Comparison of ENCODE assay signal across 21 cellular contexts in genomic region chr1:220156620-220157146, GRCh38.
DNase-seq lines count a peak whose midpoint lies in the region; ATAC-seq and TF ChIP-seq lines count a peak whose summit lies in the region.
"Had no signal": no experiment of that assay in that cellular context is flagged by ENCODE, and none has a peak within 500 bp of the region (broad histone marks: within the 10 kb centered on the region; RNA-seq: fewer than 3 reads in every experiment).

No MANE protein-coding gene starts in this region.

- POLR2A ChIA-PET in activated CD4-positive, alpha-beta T cell treated with anti-CD3 and anti-CD28 coated beads, Interleukin-2, amount 10 ng/mL, durations not matched to agents 7 days and 5 days (lab: Charles Lee), result no interaction called here

- H3K27me3 Mint-ChIP-seq in activated CD4-positive, alpha-beta T cell treated with anti-CD3 and anti-CD28 coated beads, Interleukin-2, amount 10 ng/mL, durations not matched to agents 7 days and 5 days, result no peaks in the 10 kb centered on the region
- no peaks in the 10 kb centered on the region for H3K27me3 Mint-ChIP-seq in H9 (ENCODE audit: low read depth)
- H3K27me3 Mint-ChIP-seq in activated T-helper 2 cell treated with anti-CD3 and anti-CD28 coated beads, Interferon-gamma antibody, Interleukin-2, Interleukin-4, amounts not matched to agents 10 μg/mL and 5 μg/mL and 100 μg/mL, durations not matched to agents 14 hours and 24 hours and 36 hours (ENCODE audit: low read depth), result no peaks in the 10 kb centered on the region
- no peaks in the 10 kb centered on the region for H3K27me3 Mint-ChIP-seq in natural killer cell (ENCODE audit: low read depth in 2 of 2)
- H3K27me3 Mint-ChIP-seq: B cell had no signal

- no peak overlapping the region for H3K9ac ChIP-seq in H9 (ENCODE audit: extremely low read depth, insufficient read length, low read length)

- H3K4me1 Mint-ChIP-seq in activated CD4-positive, alpha-beta T cell treated with anti-CD3 and anti-CD28 coated beads, Interleukin-2, amount 10 ng/mL, durations not matched to agents 7 days and 5 days, result peaks cover 18% of the 10 kb centered on the region
- H3K4me1 Mint-ChIP-seq in H9, result 0 out of 4 replicates have a peak, but pooled peaks cover 0 to 3% of the 10 kb centered on the region in 2 experiments
- H3K4me1 Mint-ChIP-seq in activated T-helper 2 cell treated with anti-CD3 and anti-CD28 coated beads, Interferon-gamma antibody, Interleukin-2, Interleukin-4, amounts not matched to agents 10 μg/mL and 5 μg/mL and 100 μg/mL, durations not matched to agents 14 hours and 24 hours and 36 hours (ENCODE audit: low read depth), result peaks cover 36% of the 10 kb centered on the region
- peaks cover 9 to 16% of the 10 kb centered on the region in 2 donors for H3K4me1 Mint-ChIP-seq in natural killer cell
- H3K4me1 Mint-ChIP-seq: B cell had no signal

- no peak overlapping the region for H2BK12ac ChIP-seq in H9 (ENCODE audit: insufficient read length, low read depth, low read length)

- H2AK5ac ChIP-seq in H9 (ENCODE audit: insufficient read length, low read length), result no peak overlapping the region

- no peak overlapping the region for H2BK120ac ChIP-seq in H9 (ENCODE audit: low read depth, low read length, poor library complexity, severe bottlenecking)

- H4K20me1 ChIP-seq in H9 (ENCODE audit: control insufficient read depth, insufficient read depth, insufficient read length), result no peaks in the 10 kb centered on the region

- no peaks in the 10 kb centered on the region for H3K79me1 ChIP-seq in H9 (ENCODE audit: insufficient read depth, low read depth, low read length, poor library complexity, severe bottlenecking)

- H3K23ac ChIP-seq in H9 (ENCODE audit: insufficient read length, low read depth, low read length), result no peak overlapping the region

- peaks cover 59% of the 10 kb centered on the region for H3K36me3 Mint-ChIP-seq in activated CD4-positive, alpha-beta T cell treated with anti-CD3 and anti-CD28 coated beads, Interleukin-2, amount 10 ng/mL, durations not matched to agents 7 days and 5 days (ENCODE audit: low read depth)
- H3K36me3 Mint-ChIP-seq in H9 (ENCODE audit: insufficient read depth in 1 of 3, low read depth in 3 of 3) (peaks cover 22 to 66% (median 51%) of the 10 kb centered on the region in 3 experiments; a peak in 6 of 7 replicates), natural killer cell (peaks cover 17% of the 10 kb centered on the region)
- H3K36me3 Mint-ChIP-seq in activated T-helper 2 cell treated with anti-CD3 and anti-CD28 coated beads, Interferon-gamma antibody, Interleukin-2, Interleukin-4, amounts not matched to agents 10 μg/mL and 5 μg/mL and 100 μg/mL, durations not matched to agents 14 hours and 24 hours and 36 hours (ENCODE audit: low read depth), result peaks cover 70% of the 10 kb centered on the region

- H3K14ac ChIP-seq in H9 (ENCODE audit: insufficient read depth, low read length), result no peak overlapping the region

- H3K27me3 ChIP-seq in H9 (ENCODE audit: insufficient read depth, low read length), result no peaks in the 10 kb centered on the region
- H3K27me3 ChIP-seq: dorsolateral prefrontal cortex, Peyer's patch, upper lobe of right lung had no signal

- H3K27ac Mint-ChIP-seq in activated CD4-positive, alpha-beta T cell treated with anti-CD3 and anti-CD28 coated beads, Interleukin-2, amount 10 ng/mL, durations not matched to agents 7 days and 5 days, result peak overlapping the region; percentile 16
- H3K27ac Mint-ChIP-seq in H9 (peak overlapping the region in 2 of 3 experiments; percentile 12 to 52; a peak in 1 of 7 replicates), natural killer cell (peak overlapping the region; percentile 0 to 19)
- H3K27ac Mint-ChIP-seq in activated T-helper 2 cell treated with anti-CD3 and anti-CD28 coated beads, Interferon-gamma antibody, Interleukin-2, Interleukin-4, amounts not matched to agents 10 μg/mL and 5 μg/mL and 100 μg/mL, durations not matched to agents 14 hours and 24 hours and 36 hours, result peak overlapping the region; percentile 61
- H3K27ac Mint-ChIP-seq: B cell had no signal

- no peak overlapping the region for H2BK15ac ChIP-seq in H9 (ENCODE audit: low read depth, low read length)

- no peak for ATAC-seq in natural killer cell
- ATAC-seq: upper lobe of right lung had no signal

- no peaks in the 10 kb centered on the region for H3K23me2 ChIP-seq in H9 (ENCODE audit: insufficient read length, low read depth, low read length, poor library complexity, severe bottlenecking)

- no peaks in the 10 kb centered on the region for H3K4me1 ChIP-seq in H9 (ENCODE audit: insufficient read depth, low read length)
- H3K4me1 ChIP-seq: upper lobe of right lung had no signal

- DNase-seq in activated CD4-positive, alpha-beta T cell treated with anti-CD3 and anti-CD28 coated beads, Interleukin-2, amount 10 ng/mL, durations not matched to agents 7 days and 5 days, result no peak
- no peak for DNase-seq in activated CD4-positive, alpha-beta T cell treated with anti-CD3 and anti-CD28 coated beads, Interleukin-2, amount 50 U/mL, for 1 hour
- DNase-seq in H9 (no peak), natural killer cell (no peak), GOT3 (lab: John Stamatoyannopoulos, UW) (no peak), UCSD-AML1 (lab: John Stamatoyannopoulos, UW; ENCODE audit: unreplicated experiment) (no peak), DMS79 treated with DMSO at 0.1 percent for 48 hours (lab: John Stamatoyannopoulos, UW) (no peak)
- no peak for DNase-seq in activated T-helper 2 cell treated with anti-CD3 and anti-CD28 coated beads, Interferon-gamma antibody, Interleukin-2, Interleukin-4, amounts not matched to agents 10 μg/mL and 5 μg/mL and 100 μg/mL, durations not matched to agents 14 hours and 24 hours and 36 hours (ENCODE audit: low spot score)
- DNase-seq: Calu3, dorsolateral prefrontal cortex, glutamatergic neuron, NCI-H1694 treated with DMSO at 0.1 percent for 48 hours, NCI-H2171 treated with DMSO at 0.1 percent for 48 hours, NCI-H524 treated with DMSO at 0.1 percent for 48 hours, Peyer's patch, SIG-M5, upper lobe of right lung had no signal

- H3T11ph ChIP-seq in H9 (ENCODE audit: low read length), result no peak overlapping the region

- no peak overlapping the region for H4K5ac ChIP-seq in H9 (ENCODE audit: insufficient read length, low read depth, low read length)

- H3K79me2 ChIP-seq in H9 (ENCODE audit: insufficient read depth, low read length), result no peaks in the 10 kb centered on the region

- H2AFZ ChIP-seq in H9 (ENCODE audit: low read length), result no peak overlapping the region

- no peak overlapping the region for H3K56ac ChIP-seq in H9 (ENCODE audit: insufficient read length, low read depth, low read length)

- CTCF ChIA-PET in activated CD4-positive, alpha-beta T cell treated with anti-CD3 and anti-CD28 coated beads, Interleukin-2, amount 10 ng/mL, durations not matched to agents 7 days and 5 days (lab: Charles Lee), result interaction anchor here (0.8 kb wide), 1 partner anchor 14 kb away, joined by 3 read pairs; no protein-coding TSS in a partner anchor

- H3K4me2 ChIP-seq in H9 (ENCODE audit: insufficient read depth, insufficient read length, low read length), result no peak overlapping the region

- no peak overlapping the region for H4K91ac ChIP-seq in H9 (ENCODE audit: insufficient read length, low read depth, low read length)

- TF ChIP-seq CTCF in H9 (conservative IDR thresholded peaks at IDR 0.05) (no peak), natural killer cell (IDR thresholded peaks at IDR 0.05) (no peak)

- no peak overlapping the region for H2BK5ac ChIP-seq in H9 (ENCODE audit: insufficient read length, low read length)

- no peak overlapping the region for H3K27ac ChIP-seq in H9 (ENCODE audit: insufficient read length, low read depth, low read length)
- H3K27ac ChIP-seq: dorsolateral prefrontal cortex, HL-60, upper lobe of right lung had no signal

- H3K4ac ChIP-seq in H9 (ENCODE audit: low read depth, low read length), result no peak overlapping the region

- H3K4me3 Mint-ChIP-seq in activated CD4-positive, alpha-beta T cell treated with anti-CD3 and anti-CD28 coated beads, Interleukin-2, amount 10 ng/mL, durations not matched to agents 7 days and 5 days, result no peak overlapping the region
- H3K4me3 Mint-ChIP-seq in H9 (no peak overlapping the region), natural killer cell (no peak overlapping the region)
- no peak overlapping the region for H3K4me3 Mint-ChIP-seq in activated T-helper 2 cell treated with anti-CD3 and anti-CD28 coated beads, Interferon-gamma antibody, Interleukin-2, Interleukin-4, amounts not matched to agents 10 μg/mL and 5 μg/mL and 100 μg/mL, durations not matched to agents 14 hours and 24 hours and 36 hours (ENCODE audit: low read depth)
- H3K4me3 Mint-ChIP-seq: B cell had no signal

- H3K18ac ChIP-seq in H9 (ENCODE audit: insufficient read length, low read depth, low read length), result no peak overlapping the region

- intact Hi-C loops in activated T-helper 2 cell treated with anti-CD3 and anti-CD28 coated beads, Interferon-gamma antibody, Interleukin-2, Interleukin-4, amounts not matched to agents 10 μg/mL and 5 μg/mL and 100 μg/mL, durations not matched to agents 14 hours and 24 hours and 36 hours (cut with micrococcal nuclease), result no loop called here
- intact Hi-C loops in natural killer cell (cut with micrococcal nuclease), result no loop called here

- no peak overlapping the region for H2BK20ac ChIP-seq in H9 (ENCODE audit: low read depth, low read length, poor library complexity, severe bottlenecking)

- H4K8ac ChIP-seq in H9 (replicated peaks; ENCODE audit: insufficient read length, low read depth, low read length), result no peak overlapping the region

- H3K9me3 ChIP-seq in H9 (ENCODE audit: control insufficient read depth, low read depth, low read length), result no peaks in the 10 kb centered on the region
- H3K9me3 ChIP-seq: HAP-1, Peyer's patch, upper lobe of right lung had no signal

- H3K9me3 Mint-ChIP-seq in activated CD4-positive, alpha-beta T cell treated with anti-CD3 and anti-CD28 coated beads, Interleukin-2, amount 10 ng/mL, durations not matched to agents 7 days and 5 days, result no peaks in the 10 kb centered on the region
- H3K9me3 Mint-ChIP-seq in H9 (no peaks in the 10 kb centered on the region), natural killer cell (no peaks in the 10 kb centered on the region)
- H3K9me3 Mint-ChIP-seq in activated T-helper 2 cell treated with anti-CD3 and anti-CD28 coated beads, Interferon-gamma antibody, Interleukin-2, Interleukin-4, amounts not matched to agents 10 μg/mL and 5 μg/mL and 100 μg/mL, durations not matched to agents 14 hours and 24 hours and 36 hours, result peaks cover 4% of the 10 kb centered on the region
- H3K9me3 Mint-ChIP-seq: activated naive CD4-positive, alpha-beta T cell treated with anti-CD3 and anti-CD28 coated beads, Interleukin-2, amount 50 U/mL, for 72 hours had no signal

- WGBS in H9 (ENCODE audit: extremely low coverage, insufficient read length, low lambda C conversion rate), result no CpG with 5 or more reads among the region's 4 CpGs

Comparison
In these comparisons a context has a peak if more than half of its experiments do, and no peak if none do; other contexts are left out.
1. H3K27ac Mint-ChIP-seq: peak in every context shown above with its lines; median percentile 61 in activated T-helper 2 cell treated with anti-CD3 and anti-CD28 coated beads, Interferon-gamma antibody, Interleukin-2, Interleukin-4, amounts not matched to agents 10 μg/mL and 5 μg/mL and 100 μg/mL, durations not matched to agents 14 hours and 24 hours and 36 hours; 32 in H9; 16 in activated CD4-positive, alpha-beta T cell treated with anti-CD3 and anti-CD28 coated beads, Interleukin-2, amount 10 ng/mL, durations not matched to agents 7 days and 5 days; 10 in natural killer cell.